16 cellular contexts compared by ENCODE assay signal in the genomic region with DNA sequence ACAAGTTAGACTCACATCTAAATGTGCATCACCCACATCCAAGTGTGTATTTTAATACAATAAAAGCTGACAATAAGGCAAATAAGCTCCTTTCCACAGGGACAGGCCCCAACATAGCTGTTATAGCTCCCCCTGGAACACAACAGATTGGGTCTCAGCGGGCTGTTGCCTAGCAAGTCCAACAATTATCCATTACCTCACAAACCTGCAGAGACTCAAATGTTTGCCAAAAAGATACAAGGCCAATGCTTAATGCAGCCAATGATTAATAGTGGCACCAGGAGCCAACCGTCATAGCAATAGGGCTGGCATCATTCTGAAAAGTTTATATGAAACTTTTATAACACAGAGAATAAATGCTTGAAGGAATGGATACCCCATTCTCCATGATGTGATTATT. TPM values are rescaled to one million over a fixed set of nuclear protein-coding genes. Genes with fewer than 3 reads are reported as not detected.
DNase-seq lines count a peak whose midpoint lies in the region; ATAC-seq and TF ChIP-seq lines count a peak whose summit lies in the region.
"Had no signal": no experiment of that assay in that cellular context is flagged by ENCODE, and none has a peak within 500 bp of the region (broad histone marks: within the 10 kb centered on the region; RNA-seq: fewer than 3 reads in every experiment).

No MANE protein-coding gene starts in this region.

- peaks cover 16% of the 10 kb centered on the region for H3K79me1 ChIP-seq in mesenchymal stem cell (replicated peaks; ENCODE audit: low read length, poor library complexity, severe bottlenecking)

- TF ChIP-seq CTCF in GM23338 (conservative IDR thresholded peaks at IDR 0.05; ENCODE audit: low read depth in 2 of 2): peak; percentile 15 to 35; a peak in 2 of 4 replicates
- no peak for TF ChIP-seq CTCF in body of pancreas (IDR thresholded peaks at IDR 0.05)
- TF ChIP-seq CTCF in WTC11 (IDR thresholded peaks at IDR 0.05): no peak

- H3K4me1 ChIP-seq in GM23338 (ENCODE audit: insufficient read depth) (peaks cover 6% of the 10 kb centered on the region; the same call in 1 of the 2 replicates), body of pancreas (peaks cover 9% of the 10 kb centered on the region), mesenchymal stem cell (ENCODE audit: control insufficient read depth, insufficient read depth, low read depth, low read length) (peaks cover 8% of the 10 kb centered on the region)
- H3K4me1 ChIP-seq: BLaER1 treated with 17β-estradiol and CSF1 and Interleukin-3, amounts not matched to agents 10 nM and 100 nM had no signal

- ATAC-seq in GM23338 (no peak), body of pancreas (peak; percentile 75), GM19351 (IDR thresholded peaks at IDR 0.05; ENCODE audit: unreplicated experiment) (no peak), WTC11 (no peak)
- ATAC-seq: CD8-positive, alpha-beta T cell; HCT116 had no signal

- H3K9me3 ChIP-seq in body of pancreas (no peaks in the 10 kb centered on the region), mesenchymal stem cell (ENCODE audit: control insufficient read depth, low read length) (no peaks in the 10 kb centered on the region)

- CTCF ChIA-PET in WTC11 (lab: Charles Lee): interaction anchor here (0.7 kb wide), 1 partner anchor 9 kb away, joined by 3 read pairs; no protein-coding TSS in a partner anchor

- H2BK120ac ChIP-seq in mesenchymal stem cell (ENCODE audit: low read depth, low read length): no peak overlapping the region

- peak overlapping the region; percentile 13 for H2AK5ac ChIP-seq in mesenchymal stem cell (ENCODE audit: low read length, severe bottlenecking)

- H3K27ac ChIP-seq in GM23338 (ENCODE audit: low read depth) (no peak overlapping the region), body of pancreas (peak overlapping the region in 1 of 4 donors; percentile 21), mesenchymal stem cell (ENCODE audit: low read length, poor library complexity, severe bottlenecking) (no peak overlapping the region)
- H3K27ac ChIP-seq: BLaER1 treated with 17β-estradiol and CSF1 and Interleukin-3, amounts not matched to agents 10 nM and 100 nM; GM23248 had no signal

- H4K8ac ChIP-seq in mesenchymal stem cell (ENCODE audit: low read length): no peak overlapping the region

- no peak overlapping the region for H3K4ac ChIP-seq in mesenchymal stem cell (ENCODE audit: low read depth in 1 of 2, low read length in 2 of 2)

- H4K20me1 ChIP-seq in GM23338 (replicated peaks; ENCODE audit: insufficient read depth): no peaks in the 10 kb centered on the region

- peaks cover 4% of the 10 kb centered on the region; the same call in 2 of the 3 replicates for H3K9me3 Mint-ChIP-seq in GM23338
- peaks cover 3% of the 10 kb centered on the region for H3K9me3 Mint-ChIP-seq in WTC11
- H3K9me3 Mint-ChIP-seq: CD8-positive, alpha-beta T cell; IgD-negative memory B cell had no signal

- H4K91ac ChIP-seq in mesenchymal stem cell (ENCODE audit: low read length): no peak overlapping the region

- H2BK12ac ChIP-seq in mesenchymal stem cell (ENCODE audit: low read length in 2 of 2): no peak overlapping the region

- H3K4me3 ChIP-seq in GM23338 (no peak overlapping the region), body of pancreas (no peak overlapping the region), mesenchymal stem cell (ENCODE audit: insufficient read depth in 1 of 2, low read depth in 1 of 2, low read length in 2 of 2) (no peak overlapping the region)
- H3K4me3 ChIP-seq: BLaER1 treated with 17β-estradiol and CSF1 and Interleukin-3, amounts not matched to agents 10 nM and 100 nM; GM23248 had no signal

- H3K4me1 Mint-ChIP-seq in GM23338: peaks cover 13% of the 10 kb centered on the region
- H3K4me1 Mint-ChIP-seq in WTC11: peaks cover 14% of the 10 kb centered on the region

- H3K36me3 ChIP-seq in GM23338 (ENCODE audit: insufficient read depth) (no peaks in the 10 kb centered on the region), body of pancreas (replicated peaks in 1 of 2; ENCODE audit: insufficient read depth in 1 of 2, low read depth in 2 of 2) (no peaks in the 10 kb centered on the region), mesenchymal stem cell (ENCODE audit: control insufficient read depth in 1 of 2, insufficient read depth in 2 of 2, low read depth in 1 of 2, low read length in 2 of 2) (no peaks in the 10 kb centered on the region)

- no peak overlapping the region for H3K23ac ChIP-seq in mesenchymal stem cell (ENCODE audit: low read length in 2 of 2)

- WGBS in body of pancreas, 2 donors: 51 to 76% methylated on average over 2 of the region's 2 CpGs
- 93% methylated on average over 1 of the region's 2 CpGs for WGBS in mesenchymal stem cell

- H3K27ac Mint-ChIP-seq in GM23338 (no peak overlapping the region), WTC11 (no peak overlapping the region)
- H3K27ac Mint-ChIP-seq: B cell; CD8-positive, alpha-beta T cell; IgD-negative memory B cell had no signal

- H2BK5ac ChIP-seq in mesenchymal stem cell (ENCODE audit: low read depth, low read length, poor library complexity, severe bottlenecking): no peak overlapping the region

- H3K27me3 ChIP-seq in GM23338 (ENCODE audit: insufficient read depth): no peaks in the 10 kb centered on the region
- no peaks in the 10 kb centered on the region for H3K27me3 ChIP-seq in body of pancreas
- H3K27me3 ChIP-seq in mesenchymal stem cell (ENCODE audit: control insufficient read depth in 1 of 2, insufficient read depth in 1 of 2, low read length in 2 of 2): no peaks in the 10 kb centered on the region
- H3K27me3 ChIP-seq: BLaER1 treated with 17β-estradiol and CSF1 and Interleukin-3, amounts not matched to agents 10 nM and 100 nM had no signal

- TF ChIP-seq POLR2A in body of pancreas (IDR thresholded peaks at IDR 0.05): no peak
- no peak for TF ChIP-seq POLR2A in erythroblast (IDR thresholded peaks at IDR 0.05; ENCODE audit: low read length)

- H3K18ac ChIP-seq in mesenchymal stem cell (ENCODE audit: low read depth in 1 of 2, low read length in 2 of 2): no peak overlapping the region

- POLR2A ChIA-PET in WTC11 (lab: Charles Lee): no interaction called here

- H3K79me2 ChIP-seq in GM23338 (replicated peaks; ENCODE audit: insufficient read depth): peaks cover 70% of the 10 kb centered on the region

- H3K27me3 Mint-ChIP-seq in GM23338 (ENCODE audit: insufficient read depth, low read depth, poor library complexity) (no peaks in the 10 kb centered on the region), WTC11 (ENCODE audit: low read depth) (no peaks in the 10 kb centered on the region)
- H3K27me3 Mint-ChIP-seq: B cell, IgD-negative memory B cell had no signal

- H3K4me3 Mint-ChIP-seq in GM23338: no peak overlapping the region
- no peak overlapping the region for H3K4me3 Mint-ChIP-seq in WTC11
- H3K4me3 Mint-ChIP-seq: B cell; CD8-positive, alpha-beta T cell; IgD-negative memory B cell had no signal

- DNase-seq in DMS 273 treated with DMSO at 0.1 percent for 48 hours (lab: John Stamatoyannopoulos, UW) (peak; percentile 22), GM23338 (ENCODE audit: low spot score) (no peak), body of pancreas (peak in 2 of 4 donors; percentile 7 to 46), mesenchymal stem cell (no peak), erythroblast (lab: John Stamatoyannopoulos, UW) (no peak), WTC11 (ENCODE audit: low spot score) (no peak)
- DNase-seq: Calu3; CD8-positive, alpha-beta T cell; GDM1; GM23248; KBM-7 had no signal

- no peak overlapping the region for H3K14ac ChIP-seq in mesenchymal stem cell (ENCODE audit: low read length in 2 of 2)

- intact Hi-C loops in body of pancreas (cut with DNase I): no loop called here

- H3K9ac ChIP-seq in mesenchymal stem cell (ENCODE audit: low read length): no peak overlapping the region
- H3K9ac ChIP-seq: BLaER1 treated with 17β-estradiol and CSF1 and Interleukin-3, amounts not matched to agents 10 nM and 100 nM; GM23248 had no signal

- H3K36me3 Mint-ChIP-seq in GM23338 (ENCODE audit: low read depth) (peaks cover 2% of the 10 kb centered on the region), WTC11 (peaks cover 2% of the 10 kb centered on the region)
- H3K36me3 Mint-ChIP-seq: CD8-positive, alpha-beta T cell; IgD-negative memory B cell had no signal

- H3K9me2 ChIP-seq in GM23338 (ENCODE audit: insufficient read depth): no peaks in the 10 kb centered on the region

- no peak overlapping the region for H2AFZ ChIP-seq in GM23338
- H2AFZ ChIP-seq in mesenchymal stem cell (ENCODE audit: low read depth, low read length): no peak overlapping the region
- H2AFZ ChIP-seq: GM23248 had no signal

- H2BK15ac ChIP-seq in mesenchymal stem cell (ENCODE audit: low read depth, poor library complexity, severe bottlenecking): no peak overlapping the region

- H3F3A ChIP-seq in GM23338 (replicated peaks; ENCODE audit: low read depth): no peaks in the 10 kb centered on the region

- H3K4me2 ChIP-seq in GM23338 (no peak overlapping the region), mesenchymal stem cell (ENCODE audit: low read length, poor library complexity, severe bottlenecking) (no peak overlapping the region)
- H3K4me2 ChIP-seq: BLaER1 treated with 17β-estradiol and CSF1 and Interleukin-3, amounts not matched to agents 10 nM and 100 nM had no signal

TF ChIP-seq in GM23338, 12 proteins besides CTCF, POLR2A, EP300 and RAD21 (continues in another document):
- no peak for TF ChIP-seq CREB1 (CRISPR knock-in tag; IDR thresholded peaks at IDR 0.05; ENCODE audit: low read depth)
- TF ChIP-seq JUNB (IDR thresholded peaks at IDR 0.05; ENCODE audit: unreplicated experiment): no peak
- TF ChIP-seq STAT1 (IDR thresholded peaks at IDR 0.05; ENCODE audit: unreplicated experiment): no peak
- no peak for TF ChIP-seq POLR2AphosphoS5 (IDR thresholded peaks at IDR 0.05; ENCODE audit: low read depth)

TF ChIP-seq in WTC11, 78 proteins besides CTCF, POLR2A, EP300 and RAD21 (continues in another document):
- no peak for TF ChIP-seq MLX (CRISPR knock-in tag; IDR thresholded peaks at IDR 0.05)

RNA-seq across cellular contexts. Expression of gene EPB41L2, which starts 35.7 kb away (rescaled TPM):
- total RNA-seq in GM23338 (2014; rRNA removed; shearing (Covaris generic)): 65.9 and 91.7 TPM in 2 replicates
- 76.2 and 76.7 TPM in 2 replicates for polyA plus RNA-seq in GM23338 (2016; fragmentation: Nextera tagmentation; extraction: Ambion mirVana)
- total RNA-seq in body of pancreas: 10 to 100 TPM; 43.5 to 47.2 TPM
- polyA plus RNA-seq in mesenchymal stem cell (2013, experiment 1 of 2): 50.3 TPM
- polyA plus RNA-seq in mesenchymal stem cell (2013, experiment 2 of 2): 49.4 TPM
- total RNA-seq in WTC11 (2021): 101 to 106 TPM (median 106 TPM) in 3 replicates

Comparison
In these comparisons a context has a peak if more than half of its experiments do, and no peak if none do; other contexts are left out.
1. CTCF ChIP-seq: peak in GM23338 (2 of 2); none in body of pancreas (0 of 7) and WTC11 (single experiment).